In genomic region chr5:168346417-168346816, GRCh38 we compare ENCODE assay signal across 14 cellular contexts. TPM values are rescaled to one million over a fixed set of nuclear protein-coding genes. Genes with fewer than 3 reads are reported as not detected.
A peak's percentile ranks its signal among the peaks of the same experiment; 100 is the strongest.
DNase-seq lines count a peak whose midpoint lies in the region; ATAC-seq, FAIRE-seq and TF ChIP-seq lines count a peak whose summit lies in the region.
"Had no signal": no experiment of that assay in that cellular context is flagged by ENCODE, and none has a peak within 500 bp of the region (broad histone marks: within the 10 kb centered on the region; RNA-seq: fewer than 3 reads in every experiment).

No MANE protein-coding gene starts in this region.

- 80% methylated on average over 3 of the region's 3 CpGs for WGBS in A549 (ENCODE audit: missing lambda C conversion rate)
- WGBS in mesendoderm (ENCODE audit: extremely low coverage, insufficient coverage, low lambda C conversion rate), result no CpG with 5 or more reads among the region's 3 CpGs

- H2AK5ac ChIP-seq in mesendoderm (ENCODE audit: low read length), result no peak overlapping the region

- no peak for TF ChIP-seq RAD21 in A549 (conservative IDR thresholded peaks at IDR 0.05 in 1 of 2, IDR thresholded peaks at IDR 0.05 in 1 of 2)
- TF ChIP-seq RAD21 in Ishikawa (IDR thresholded peaks at IDR 0.05; ENCODE audit: low read depth), result 0 out of 2 replicates have a peak, but pooled peaks have one; percentile 19

- H4K5ac ChIP-seq in mesendoderm (ENCODE audit: low read length), result no peak overlapping the region

- DNase-seq in A549 (ENCODE audit: low read depth in 1 of 2, low spot score in 1 of 2) (no peak), epithelial cell of proximal tubule (ENCODE audit: low read depth) (peak; percentile 94), mesendoderm (peak; percentile 86), COLO829 (ENCODE audit: low spot score) (no peak)
- DNase-seq: activated CD8-positive, alpha-beta memory T cell treated with anti-CD3 and anti-CD28 coated beads, Interleukin-2, amount 50 U/mL, for 48 hours; caudate nucleus; mesenchymal stem cell; NCI-H1436; NCI-H446 treated with DMSO at 0.1 percent for 48 hours; nucleus accumbens had no signal

- H3K9ac ChIP-seq in mesendoderm (ENCODE audit: low read length), result no peak overlapping the region

- H3K4me1 ChIP-seq in A549, result peaks cover 83% of the 10 kb centered on the region
- H3K4me1 ChIP-seq in mesendoderm (ENCODE audit: control insufficient read depth, low read depth, low read length), result peaks cover 4% of the 10 kb centered on the region

- TF ChIP-seq POLR2A in A549 (IDR thresholded peaks at IDR 0.05; ENCODE audit: low read length), result no peak

- no peak overlapping the region for H2BK15ac ChIP-seq in mesendoderm (replicated peaks; ENCODE audit: low read depth)

- H3K4me2 ChIP-seq in A549 (0 out of 3 replicates have a peak overlapping the region, but pooled peaks have one; percentile 25), mesendoderm (ENCODE audit: low read length) (no peak overlapping the region)

- H4K8ac ChIP-seq in mesendoderm (ENCODE audit: low read depth, low read length), result no peak overlapping the region

- no peak overlapping the region for H3K18ac ChIP-seq in mesendoderm (ENCODE audit: low read length)

- no peaks in the 10 kb centered on the region for H3K27me3 ChIP-seq in mesendoderm (ENCODE audit: insufficient read depth, low read length, poor library complexity)

- H3K27ac ChIP-seq in A549 (peak overlapping the region in 1 of 2 experiments; percentile 56; a peak in 2 of 6 replicates), mesendoderm (ENCODE audit: low read depth, low read length) (no peak overlapping the region)

- peak; percentile 63 for FAIRE-seq in A549 (lab: Jason Lieb, UNC)

- H3K4ac ChIP-seq in mesendoderm (ENCODE audit: low read depth, low read length), result no peak overlapping the region

- H2BK5ac ChIP-seq in mesendoderm (ENCODE audit: low read length), result no peak overlapping the region

- H3K4me3 ChIP-seq in A549 (no peak overlapping the region), epithelial cell of proximal tubule (ENCODE audit: low read depth, low read length) (no peak overlapping the region), mesendoderm (ENCODE audit: low read length) (no peak overlapping the region)

- H3K56ac ChIP-seq in mesendoderm (ENCODE audit: low read length), result peak overlapping the region; percentile 10

- ATAC-seq in A549, result no peak
- no peak for ATAC-seq in HG02884 (IDR thresholded peaks at IDR 0.05; ENCODE audit: unreplicated experiment)
- no peak for ATAC-seq in GM19023 (IDR thresholded peaks at IDR 0.05; ENCODE audit: unreplicated experiment)
- no peak for ATAC-seq in GM21576 (IDR thresholded peaks at IDR 0.05; ENCODE audit: unreplicated experiment)

- CTCF ChIA-PET in A549 (lab: Yijun Ruan, JAX), result interaction anchor here (0.7 kb wide), 1 partner anchor 11 kb away, joined by 3 read pairs; no protein-coding TSS in a partner anchor

- no peak for TF ChIP-seq EP300 in A549 (IDR thresholded peaks at IDR 0.05)
- TF ChIP-seq EP300 in Ishikawa (IDR thresholded peaks at IDR 0.05; ENCODE audit: borderline replicate concordance), result peak; percentile 51; the same call in 1 of the 2 replicates

- POLR2A ChIA-PET in A549 (lab: Yijun Ruan, JAX), result no interaction called here

- H3K79me2 ChIP-seq in mesendoderm (ENCODE audit: control insufficient read depth, insufficient read depth, low read length), result peaks cover 4% of the 10 kb centered on the region

- peaks cover 12% of the 10 kb centered on the region for H3K79me1 ChIP-seq in mesendoderm (ENCODE audit: low read length)

- no peaks in the 10 kb centered on the region for H3K36me3 ChIP-seq in mesendoderm (ENCODE audit: control insufficient read depth, insufficient read depth, low read length)

- no peak overlapping the region for H3K23ac ChIP-seq in mesendoderm (ENCODE audit: low read length)

- H3K9me3 ChIP-seq in A549, result no peaks in the 10 kb centered on the region

- no peak overlapping the region for H2BK120ac ChIP-seq in mesendoderm (ENCODE audit: low read depth, low read length)

- TF ChIP-seq CTCF in A549 (IDR thresholded peaks at IDR 0.05) (no peak), epithelial cell of proximal tubule (conservative IDR thresholded peaks at IDR 0.05; ENCODE audit: low read depth, low read length) (no peak)

TF ChIP-seq in A549, 52 proteins besides CTCF, POLR2A, EP300 and RAD21:
- TF ChIP-seq POLR2AphosphoS2 (conservative IDR thresholded peaks at IDR 0.05; ENCODE audit: low read length) (no peak), EHMT2 (IDR thresholded peaks at IDR 0.05; ENCODE audit: low read depth) (no peak), E2F6 (IDR thresholded peaks at IDR 0.05; ENCODE audit: borderline replicate concordance, low read depth) (no peak), HOXB13 (CRISPR knock-in tag; IDR thresholded peaks at IDR 0.05; ENCODE audit: low read depth) (no peak), MAFK (IDR thresholded peaks at IDR 0.05; ENCODE audit: partially characterized antibody) (no peak), ZSCAN20 (CRISPR knock-in tag; IDR thresholded peaks at IDR 0.05) (no peak), FOSB (CRISPR knock-in tag; IDR thresholded peaks at IDR 0.05) (no peak), TP53 (CRISPR knock-in tag; IDR thresholded peaks at IDR 0.05) (no peak), EHF (CRISPR knock-in tag; IDR thresholded peaks at IDR 0.05) (no peak), RFX5 (IDR thresholded peaks at IDR 0.05) (no peak)

TF ChIP-seq in Ishikawa, 13 proteins besides CTCF, POLR2A, EP300 and RAD21:
- TF ChIP-seq FOXM1 (IDR thresholded peaks at IDR 0.05; ENCODE audit: borderline replicate concordance, low read depth), result no peak
- TF ChIP-seq CEBPB (IDR thresholded peaks at IDR 0.05), result 0 out of 2 replicates have a peak, but pooled peaks have one; percentile 33
- TF ChIP-seq ZBTB7A (IDR thresholded peaks at IDR 0.05; ENCODE audit: low read depth), result peak; percentile 21; the same call in 1 of the 2 replicates
- TF ChIP-seq REST (IDR thresholded peaks at IDR 0.05; ENCODE audit: low read depth), result no peak
- peak; percentile 89 for TF ChIP-seq TEAD4 (IDR thresholded peaks at IDR 0.05)
- TF ChIP-seq NFIC (IDR thresholded peaks at IDR 0.05), result 0 out of 2 replicates have a peak, but pooled peaks have one; percentile 25
- no peak for TF ChIP-seq USF1 (IDR thresholded peaks at IDR 0.05)
- TF ChIP-seq YY1 (IDR thresholded peaks at IDR 0.05; ENCODE audit: low read depth), result 0 out of 2 replicates have a peak, but pooled peaks have one; percentile 19
- peak; percentile 72; the same call in 1 of the 2 replicates for TF ChIP-seq TCF12 (IDR thresholded peaks at IDR 0.05; ENCODE audit: low read depth)
- TF ChIP-seq MAX (IDR thresholded peaks at IDR 0.05), result no peak
- no peak for TF ChIP-seq TAF1 (IDR thresholded peaks at IDR 0.05; ENCODE audit: low read depth)
- TF ChIP-seq EGR1 (IDR thresholded peaks at IDR 0.05), result no peak

RNA-seq across cellular contexts. Expression of gene WWC1, which starts 55.0 kb away (rescaled TPM):
- polyA plus RNA-seq in A549 (2011; rRNA removed) (75.0 and 98.1 TPM in 2 replicates), A549 (2017; fragmentation: RNase III; extraction: RNeasy Plus Mini Kit Qiagen cat#74134 plus additional on column Dnase treatment) (88.5 to 113 TPM (median 92.2 TPM) in 3 replicates)
- polyA plus RNA-seq in A549 (2012; cell fraction: cytosol; rRNA removed), result 52.9 and 53.5 TPM in 2 replicates
- 45.0 and 53.1 TPM in 2 replicates for polyA plus RNA-seq in A549 (2012; cell fraction: nucleus; rRNA removed)
- 107 and 125 TPM in 2 replicates for polyA minus RNA-seq in A549 (2011; rRNA and poly(A)+ RNA removed)
- 87.2 and 94.5 TPM in 2 replicates for total RNA-seq in epithelial cell of proximal tubule
- 23.3 TPM for polyA plus RNA-seq in mesendoderm (2013, experiment 1 of 2)
- 24.1 TPM for polyA plus RNA-seq in mesendoderm (2013, experiment 2 of 2)

Comparison
In these comparisons a context has a peak if more than half of its experiments do, and no peak if none do; other contexts are left out.
1. DNase-seq: peak in epithelial cell of proximal tubule (single experiment) and mesendoderm (single experiment); none in A549 (0 of 2) and COLO829 (single experiment).